11 cellular contexts compared by ENCODE assay signal in the genomic region with DNA sequence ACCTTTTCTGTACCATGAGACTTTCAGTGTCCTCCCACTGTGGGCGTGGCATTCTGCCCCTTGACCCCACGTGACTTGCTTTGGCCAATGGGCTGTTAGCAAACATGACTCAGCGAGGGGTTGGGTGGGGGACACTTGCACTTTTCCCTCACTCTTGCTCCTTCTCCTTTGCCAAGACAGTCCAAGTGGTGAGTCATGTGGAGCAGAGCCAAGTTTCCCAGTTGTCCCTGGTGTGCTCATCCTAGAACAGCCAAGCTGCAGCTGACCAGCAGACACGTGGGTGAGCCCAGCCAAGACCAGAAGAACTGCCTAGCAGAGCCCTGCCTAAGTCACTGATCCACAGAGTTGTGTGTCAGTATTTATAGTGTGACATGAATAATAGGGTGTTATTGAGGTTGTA.
DNase-seq lines count a peak whose midpoint lies in the region; ATAC-seq, FAIRE-seq and TF ChIP-seq lines count a peak whose summit lies in the region.
"Had no signal": no experiment of that assay in that cellular context is flagged by ENCODE, and none has a peak within 500 bp of the region (broad histone marks: within the 10 kb centered on the region; RNA-seq: fewer than 3 reads in every experiment).

No MANE protein-coding gene starts in this region.

- WGBS in HepG2 (ENCODE audit: low lambda C conversion rate) = 0% methylated on average over 4 of the region's 4 CpGs

- H3K79me2 ChIP-seq in HepG2 (ENCODE audit: insufficient read depth, low read length) = no peaks in the 10 kb centered on the region

- no peak for TF ChIP-seq CTCF in choroid plexus epithelial cell (conservative IDR thresholded peaks at IDR 0.05; ENCODE audit: low read depth, low read length)
- no peak for TF ChIP-seq CTCF in HepG2 (CRISPR knock-in tag; IDR thresholded peaks at IDR 0.05)
- TF ChIP-seq CTCF in osteocyte (IDR thresholded peaks at IDR 0.05) = no peak

- H3K4me1 Mint-ChIP-seq in osteocyte (ENCODE audit: unreplicated experiment) = peaks cover 8% of the 10 kb centered on the region

- DNase-seq in ELF-1 (ENCODE audit: low read depth, low spot score) (peak; percentile 41), NCI-H460 (ENCODE audit: extremely low read depth, low read depth) (peak; percentile 97), choroid plexus epithelial cell (ENCODE audit: low read depth) (peak; percentile 34), HepG2 (ENCODE audit: low spot score) (no peak), NCI-H1436 treated with DMSO at 0.1 percent for 48 hours (lab: John Stamatoyannopoulos, UW) (no peak), CD1c-positive myeloid dendritic cell (ENCODE audit: extremely low spot score) (no peak), osteocyte (ENCODE audit: extremely low spot score, unreplicated experiment) (no peak)
- DNase-seq: CD4-positive, alpha-beta T cell; H7; RPMI8226 had no signal

- H3K36me3 Mint-ChIP-seq in osteocyte (ENCODE audit: unreplicated experiment) = no peaks in the 10 kb centered on the region

- no peak overlapping the region for H2AFZ ChIP-seq in HepG2 (ENCODE audit: low read length)

- no peak for TF ChIP-seq RAD21 in HepG2 (CRISPR knock-in tag; IDR thresholded peaks at IDR 0.05)

- no peak for TF ChIP-seq POLR2A in HepG2 (IDR thresholded peaks at IDR 0.05; ENCODE audit: insufficient read depth in 1 of 2, low read depth in 2 of 2, low read length in 2 of 2)

- no peak overlapping the region for H3K9ac ChIP-seq in HepG2 (ENCODE audit: insufficient read depth, low read depth, low read length)

- BruUV-seq in HepG2 (replicated peaks; lab: Mats Ljungman, UMichigan) = no TSS peak

- no peak overlapping the region for H3K27ac Mint-ChIP-seq in osteocyte (ENCODE audit: unreplicated experiment)
- H3K27ac Mint-ChIP-seq: CD4-positive, alpha-beta T cell had no signal

- in situ Hi-C loops in HepG2 (cut with HindIII; ENCODE audit: extremely low pct_ligation_motif_present, low pct_unique_long_range_greater_than_20kb) = loop anchor here (25.0 kb wide), 1 partner anchor 887 kb away; no protein-coding TSS in a partner anchor

- no peak overlapping the region for H3K27ac ChIP-seq in HepG2 (ENCODE audit: extremely low read length, insufficient read depth, low read length)

- intact Hi-C loops in HepG2 (cut with micrococcal nuclease; ENCODE audit: unreplicated experiment) = no loop called here

- POLR2A ChIA-PET in HepG2 (lab: Yijun Ruan, JAX) = no interaction called here

- no peak for ATAC-seq in HepG2
- no peak for ATAC-seq in GM19452 (IDR thresholded peaks at IDR 0.05; ENCODE audit: unreplicated experiment)

- peaks cover 0 to 6% of the 10 kb centered on the region in 2 experiments; a peak in 1 of 5 replicates for H3K27me3 ChIP-seq in HepG2 (ENCODE audit: control insufficient read depth in 1 of 2, insufficient read depth in 2 of 2, low read length in 2 of 2)

- CTCF ChIA-PET in HepG2 (lab: Yijun Ruan, JAX; ENCODE audit: low intra/inter-chr PET ratio, low total read pairs) = no interaction called here

- no peaks in the 10 kb centered on the region for H4K20me1 ChIP-seq in HepG2 (ENCODE audit: insufficient read depth, low read length)

- H3K4me3 ChIP-seq in choroid plexus epithelial cell (ENCODE audit: low read depth, low read length) (no peak overlapping the region), HepG2 (replicated peaks in 1 of 3; ENCODE audit: insufficient read depth in 1 of 3, low read depth in 2 of 3, low read length in 3 of 3) (no peak overlapping the region)

- H3K4me3 Mint-ChIP-seq in osteocyte (ENCODE audit: unreplicated experiment) = no peak overlapping the region
- H3K4me3 Mint-ChIP-seq: CD4-positive, alpha-beta T cell had no signal

- H3K27me3 Mint-ChIP-seq in osteocyte (ENCODE audit: unreplicated experiment) = peaks cover 72% of the 10 kb centered on the region

- no peak for FAIRE-seq in HepG2 (lab: Jason Lieb, UNC)

- H3K4me1 ChIP-seq in HepG2 (ENCODE audit: insufficient read depth, low read length) = no peaks in the 10 kb centered on the region

- TF ChIP-seq EP300 in HepG2 (IDR thresholded peaks at IDR 0.05; ENCODE audit: low read depth in 2 of 2, low read length in 2 of 2) (no peak), HepG2 (CRISPR knock-in tag; IDR thresholded peaks at IDR 0.05; ENCODE audit: borderline replicate concordance) (no peak)

- no peak overlapping the region for H3K4me2 ChIP-seq in HepG2 (ENCODE audit: low read depth, low read length)

- peaks cover 17% of the 10 kb centered on the region for H3K9me3 Mint-ChIP-seq in osteocyte (ENCODE audit: unreplicated experiment)
- H3K9me3 Mint-ChIP-seq: CD4-positive, alpha-beta T cell had no signal

- no peaks in the 10 kb centered on the region for H3K36me3 ChIP-seq in HepG2 (replicated peaks in 1 of 2; ENCODE audit: control insufficient read depth in 1 of 2, insufficient read depth in 2 of 2, low read length in 2 of 2)

- H3K9me3 ChIP-seq in HepG2 (ENCODE audit: low read length) = peaks cover 5% of the 10 kb centered on the region

TF ChIP-seq in HepG2, 621 proteins besides CTCF, POLR2A, EP300 and RAD21:
- TF ChIP-seq, protein P1, sequence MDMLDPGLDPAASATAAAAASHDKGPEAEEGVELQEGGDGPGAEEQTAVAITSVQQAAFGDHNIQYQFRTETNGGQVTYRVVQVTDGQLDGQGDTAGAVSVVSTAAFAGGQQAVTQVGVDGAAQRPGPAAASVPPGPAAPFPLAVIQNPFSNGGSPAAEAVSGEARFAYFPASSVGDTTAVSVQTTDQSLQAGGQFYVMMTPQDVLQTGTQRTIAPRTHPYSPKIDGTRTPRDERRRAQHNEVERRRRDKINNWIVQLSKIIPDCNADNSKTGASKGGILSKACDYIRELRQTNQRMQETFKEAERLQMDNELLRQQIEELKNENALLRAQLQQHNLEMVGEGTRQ (IDR thresholded peaks at IDR 0.05; ENCODE audit: low read depth, low read length) = peak; percentile 50
- TF ChIP-seq, protein P1 (CRISPR knock-in tag; IDR thresholded peaks at IDR 0.05; ENCODE audit: borderline replicate concordance) = no peak
- TF ChIP-seq, protein P2, sequence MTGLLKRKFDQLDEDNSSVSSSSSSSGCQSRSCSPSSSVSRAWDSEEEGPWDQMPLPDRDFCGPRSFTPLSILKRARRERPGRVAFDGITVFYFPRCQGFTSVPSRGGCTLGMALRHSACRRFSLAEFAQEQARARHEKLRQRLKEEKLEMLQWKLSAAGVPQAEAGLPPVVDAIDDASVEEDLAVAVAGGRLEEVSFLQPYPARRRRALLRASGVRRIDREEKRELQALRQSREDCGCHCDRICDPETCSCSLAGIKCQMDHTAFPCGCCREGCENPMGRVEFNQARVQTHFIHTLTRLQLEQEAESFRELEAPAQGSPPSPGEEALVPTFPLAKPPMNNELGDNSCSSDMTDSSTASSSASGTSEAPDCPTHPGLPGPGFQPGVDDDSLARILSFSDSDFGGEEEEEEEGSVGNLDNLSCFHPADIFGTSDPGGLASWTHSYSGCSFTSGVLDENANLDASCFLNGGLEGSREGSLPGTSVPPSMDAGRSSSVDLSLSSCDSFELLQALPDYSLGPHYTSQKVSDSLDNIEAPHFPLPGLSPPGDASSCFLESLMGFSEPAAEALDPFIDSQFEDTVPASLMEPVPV (CRISPR knock-in tag; IDR thresholded peaks at IDR 0.05) = no peak
- TF ChIP-seq RAD51 (IDR thresholded peaks at IDR 0.05; ENCODE audit: borderline replicate concordance) = peak; percentile 22; the same call in 1 of the 2 replicates
- no peak for TF ChIP-seq TOE1 (CRISPR knock-in tag; IDR thresholded peaks at IDR 0.05)
- TF ChIP-seq, protein P3, sequence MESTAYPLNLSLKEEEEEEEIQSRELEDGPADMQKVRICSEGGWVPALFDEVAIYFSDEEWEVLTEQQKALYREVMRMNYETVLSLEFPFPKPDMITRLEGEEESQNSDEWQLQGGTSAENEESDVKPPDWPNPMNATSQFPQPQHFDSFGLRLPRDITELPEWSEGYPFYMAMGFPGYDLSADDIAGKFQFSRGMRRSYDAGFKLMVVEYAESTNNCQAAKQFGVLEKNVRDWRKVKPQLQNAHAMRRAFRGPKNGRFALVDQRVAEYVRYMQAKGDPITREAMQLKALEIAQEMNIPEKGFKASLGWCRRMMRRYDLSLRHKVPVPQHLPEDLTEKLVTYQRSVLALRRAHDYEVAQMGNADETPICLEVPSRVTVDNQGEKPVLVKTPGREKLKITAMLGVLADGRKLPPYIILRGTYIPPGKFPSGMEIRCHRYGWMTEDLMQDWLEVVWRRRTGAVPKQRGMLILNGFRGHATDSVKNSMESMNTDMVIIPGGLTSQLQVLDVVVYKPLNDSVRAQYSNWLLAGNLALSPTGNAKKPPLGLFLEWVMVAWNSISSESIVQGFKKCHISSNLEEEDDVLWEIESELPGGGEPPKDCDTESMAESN (CRISPR knock-in tag; conservative IDR thresholded peaks at IDR 0.05) = no peak
- TF ChIP-seq FOSL2 (CRISPR knock-in tag; IDR thresholded peaks at IDR 0.05) = peak; percentile 55; the same call in 1 of the 2 replicates
- no peak for TF ChIP-seq NFIB (CRISPR knock-in tag; IDR thresholded peaks at IDR 0.05; ENCODE audit: borderline replicate concordance)
- TF ChIP-seq ZFP41 (CRISPR knock-in tag; IDR thresholded peaks at IDR 0.05; ENCODE audit: borderline replicate concordance) = no peak
- TF ChIP-seq ZNF331 (CRISPR knock-in tag; IDR thresholded peaks at IDR 0.05) = peak; percentile 99
- no peak for TF ChIP-seq KAT2B (IDR thresholded peaks at IDR 0.05; ENCODE audit: borderline replicate concordance, low read depth, low read length)
- TF ChIP-seq, protein P4, sequence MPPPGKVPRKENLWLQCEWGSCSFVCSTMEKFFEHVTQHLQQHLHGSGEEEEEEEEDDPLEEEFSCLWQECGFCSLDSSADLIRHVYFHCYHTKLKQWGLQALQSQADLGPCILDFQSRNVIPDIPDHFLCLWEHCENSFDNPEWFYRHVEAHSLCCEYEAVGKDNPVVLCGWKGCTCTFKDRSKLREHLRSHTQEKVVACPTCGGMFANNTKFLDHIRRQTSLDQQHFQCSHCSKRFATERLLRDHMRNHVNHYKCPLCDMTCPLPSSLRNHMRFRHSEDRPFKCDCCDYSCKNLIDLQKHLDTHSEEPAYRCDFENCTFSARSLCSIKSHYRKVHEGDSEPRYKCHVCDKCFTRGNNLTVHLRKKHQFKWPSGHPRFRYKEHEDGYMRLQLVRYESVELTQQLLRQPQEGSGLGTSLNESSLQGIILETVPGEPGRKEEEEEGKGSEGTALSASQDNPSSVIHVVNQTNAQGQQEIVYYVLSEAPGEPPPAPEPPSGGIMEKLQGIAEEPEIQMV (CRISPR knock-in tag; IDR thresholded peaks at IDR 0.05; ENCODE audit: low read depth) = no peak
- no peak for TF ChIP-seq CHD2 (IDR thresholded peaks at IDR 0.05; ENCODE audit: low read depth, low read length)
- TF ChIP-seq MIER3 (CRISPR knock-in tag; IDR thresholded peaks at IDR 0.05; ENCODE audit: borderline replicate concordance) = no peak
TF ChIP-seq in HepG2: peak in this region for 4.

Comparison
In these comparisons a context has a peak if more than half of its experiments do, and no peak if none do; other contexts are left out.
1. DNase-seq: peak in ELF-1 (single experiment), NCI-H460 (single experiment) and choroid plexus epithelial cell (single experiment); none in HepG2 (single experiment), NCI-H1436 treated with DMSO at 0.1 percent for 48 hours (single experiment), CD1c-positive myeloid dendritic cell (single experiment) and osteocyte (single experiment).